31 cellular contexts compared by ENCODE assay signal in the genomic region with DNA sequence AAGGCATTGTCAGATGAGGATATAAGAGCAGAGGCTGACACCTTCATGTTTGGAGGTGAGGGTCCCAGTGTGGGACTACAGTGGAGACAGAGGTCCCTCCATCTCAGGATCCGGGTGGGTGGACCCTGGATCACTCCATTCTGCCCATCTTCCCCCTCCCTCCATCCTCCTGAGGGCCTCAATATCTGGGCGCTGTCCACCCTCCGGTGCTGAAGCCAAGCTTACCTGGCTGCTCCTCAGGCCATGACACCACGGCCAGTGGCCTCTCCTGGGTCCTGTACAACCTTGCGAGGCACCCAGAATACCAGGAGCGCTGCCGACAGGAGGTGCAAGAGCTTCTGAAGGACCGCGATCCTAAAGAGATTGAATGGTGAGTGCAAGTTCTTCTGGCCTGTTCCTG. TPM values are rescaled to one million over a fixed set of nuclear protein-coding genes. Genes with fewer than 3 reads are reported as not detected.
A peak's percentile ranks its signal among the peaks of the same experiment; 100 is the strongest.
DNase-seq lines count a peak whose midpoint lies in the region; TF ChIP-seq lines count a peak whose summit lies in the region.
"Had no signal": no experiment of that assay in that cellular context is flagged by ENCODE, and none has a peak within 500 bp of the region (broad histone marks: within the 10 kb centered on the region; RNA-seq: fewer than 3 reads in every experiment).

No MANE protein-coding gene starts in this region.

- CTCF ChIA-PET in activated CD4-positive, alpha-beta memory T cell treated with anti-CD3 and anti-CD28 coated beads for 36 hours (lab: Charles Lee): interaction anchor here (0.6 kb wide), 1 partner anchor 78 kb away, joined by 3 read pairs; no protein-coding TSS in a partner anchor
- CTCF ChIA-PET in activated CD4-positive, alpha-beta memory T cell treated with anti-CD3 and anti-CD28 coated beads, Interleukin-2, amount 10 ng/mL, durations not matched to agents 7 days and 5 days (lab: Charles Lee): no interaction called here
- CTCF ChIA-PET in HEK293 (lab: Yijun Ruan, JAX): no interaction called here

- 45 to 77% methylated on average over 9 of the region's 9 CpGs for WGBS in sigmoid colon, 2 donors

- intact Hi-C loops in activated CD4-positive, alpha-beta memory T cell treated with anti-CD3 and anti-CD28 coated beads for 36 hours (cut with micrococcal nuclease): no loop called here
- intact Hi-C loops in sigmoid colon (cut with DNase I): no loop called here

- H3K4me1 Mint-ChIP-seq in activated CD4-positive, alpha-beta memory T cell treated with anti-CD3 and anti-CD28 coated beads for 36 hours (ENCODE audit: low read depth): no peaks in the 10 kb centered on the region
- H3K4me1 Mint-ChIP-seq in activated CD4-positive, alpha-beta memory T cell treated with anti-CD3 and anti-CD28 coated beads, Interleukin-2, amount 10 ng/mL, durations not matched to agents 7 days and 5 days: no peaks in the 10 kb centered on the region
- H3K4me1 Mint-ChIP-seq: CD8-positive, alpha-beta memory T cell; stimulated activated memory B cell treated with anti-CD40 and anti-IgM and Interleukin-4, amounts not matched to agents 10 μg/mL and 1 μg/mL and 100 μg/mL, for 72 hours; T-cell had no signal

- no peak overlapping the region for H3K4me3 ChIP-seq in HEK293 (ENCODE audit: low read depth, low read length)
- no peak overlapping the region for H3K4me3 ChIP-seq in SJCRH30
- no peak overlapping the region for H3K4me3 ChIP-seq in sigmoid colon
- H3K4me3 ChIP-seq: heart left ventricle, upper lobe of right lung had no signal

- POLR2A ChIA-PET in activated CD4-positive, alpha-beta memory T cell treated with anti-CD3 and anti-CD28 coated beads for 36 hours (lab: Charles Lee): no interaction called here
- POLR2A ChIA-PET in activated CD4-positive, alpha-beta memory T cell treated with anti-CD3 and anti-CD28 coated beads, Interleukin-2, amount 10 ng/mL, durations not matched to agents 7 days and 5 days (lab: Charles Lee): no interaction called here
- POLR2A ChIA-PET in HEK293 (lab: Yijun Ruan, JAX): no interaction called here

- DNase-seq in activated CD4-positive, alpha-beta memory T cell treated with anti-CD3 and anti-CD28 coated beads for 36 hours: peak; percentile 28
- DNase-seq in activated CD4-positive, alpha-beta memory T cell treated with anti-CD3 and anti-CD28 coated beads, Interleukin-2, amount 10 ng/mL, durations not matched to agents 7 days and 5 days: no peak
- DNase-seq in SJCRH30 (peak; percentile 24 to 35), left kidney (ENCODE audit: low read depth, low spot score) (peak; percentile 50), sigmoid colon (no peak), LoVo (ENCODE audit: low spot score) (no peak), GDM1 (lab: John Stamatoyannopoulos, UW) (no peak)
- DNase-seq: BE2C; CD8-positive, alpha-beta memory T cell; central memory CD4-positive, alpha-beta T cell; foreskin keratinocyte; heart left ventricle; Kasumi-1; kidney glomerular epithelial cell; mesenchymal stem cell; NCI-H1694; NCI-H2171 treated with DMSO at 0.1 percent for 48 hours; NCI-H524 treated with DMSO at 0.1 percent for 48 hours; NK-92 treated with Interleukin-12 subunit alpha and Interleukin-12 subunit beta, amount 100 ng/mL, for 24 hours; stimulated activated CD4-positive, alpha-beta T cell treated with anti-CD3 and anti-CD28 coated beads, Interleukin-4, amount 100 ng/mL, for 24 hours; substantia nigra; upper lobe of right lung had no signal

- H3K4me1 ChIP-seq in HEK293 (ENCODE audit: control insufficient read depth, insufficient read depth, low read length): no peaks in the 10 kb centered on the region
- H3K4me1 ChIP-seq in SJCRH30: no peaks in the 10 kb centered on the region
- no peaks in the 10 kb centered on the region for H3K4me1 ChIP-seq in sigmoid colon
- H3K4me1 ChIP-seq: BE2C, foreskin keratinocyte, heart left ventricle, upper lobe of right lung had no signal

- no peak for TF ChIP-seq EP300 in sigmoid colon (IDR thresholded peaks at IDR 0.05)

- TF ChIP-seq CTCF in HEK293 (tag by site-specific recombination; IDR thresholded peaks at IDR 0.05): no peak
- no peak for TF ChIP-seq CTCF in sigmoid colon (IDR thresholded peaks at IDR 0.05)

- no peaks in the 10 kb centered on the region for H3K9me3 ChIP-seq in HEK293 (ENCODE audit: control insufficient read depth, insufficient read depth, low read depth, low read length)
- H3K9me3 ChIP-seq in SJCRH30 (replicated peaks): no peaks in the 10 kb centered on the region
- H3K9me3 ChIP-seq in sigmoid colon: peaks cover 0 to 5% (median 2%) of the 10 kb centered on the region in 4 donors
- H3K9me3 ChIP-seq: BE2C, neutrophil had no signal

- H3K27ac ChIP-seq in HEK293 (ENCODE audit: extremely low read depth, low read depth, low read length) (no peak overlapping the region), SJCRH30 (no peak overlapping the region), sigmoid colon (no peak overlapping the region)
- H3K27ac ChIP-seq: foreskin keratinocyte, heart left ventricle, neutrophil, upper lobe of right lung had no signal

- no peak overlapping the region for H3K4me3 Mint-ChIP-seq in activated CD4-positive, alpha-beta memory T cell treated with anti-CD3 and anti-CD28 coated beads for 36 hours
- H3K4me3 Mint-ChIP-seq in activated CD4-positive, alpha-beta memory T cell treated with anti-CD3 and anti-CD28 coated beads, Interleukin-2, amount 10 ng/mL, durations not matched to agents 7 days and 5 days: no peak overlapping the region
- H3K4me3 Mint-ChIP-seq: activated T-helper 1 cell treated with anti-CD3 and anti-CD28 coated beads, Interleukin-12 subunit alpha, Interleukin-12 subunit beta, Interleukin-2, Interleukin-4 antibody, amounts not matched to agents 30 ng/mL and 10 ng/mL and 1 ng/mL, durations not matched to agents 14 hours and 24 hours and 36 hours; CD8-positive, alpha-beta memory T cell; stimulated activated memory B cell treated with anti-CD40 and anti-IgM and Interleukin-4, amounts not matched to agents 10 μg/mL and 1 μg/mL and 100 μg/mL, for 72 hours; T-cell had no signal

- H3K27me3 Mint-ChIP-seq in activated CD4-positive, alpha-beta memory T cell treated with anti-CD3 and anti-CD28 coated beads for 36 hours: peaks cover 13% of the 10 kb centered on the region
- peaks cover 2% of the 10 kb centered on the region for H3K27me3 Mint-ChIP-seq in activated CD4-positive, alpha-beta memory T cell treated with anti-CD3 and anti-CD28 coated beads, Interleukin-2, amount 10 ng/mL, durations not matched to agents 7 days and 5 days
- H3K27me3 Mint-ChIP-seq: progenitor cell of endocrine pancreas had no signal

- H3K27me3 ChIP-seq in SJCRH30: no peaks in the 10 kb centered on the region
- H3K27me3 ChIP-seq in sigmoid colon: no peaks in the 10 kb centered on the region
- H3K27me3 ChIP-seq: BE2C, foreskin keratinocyte, heart left ventricle, upper lobe of right lung had no signal

- peaks cover 2% of the 10 kb centered on the region for H3K36me3 Mint-ChIP-seq in activated CD4-positive, alpha-beta memory T cell treated with anti-CD3 and anti-CD28 coated beads for 36 hours
- no peaks in the 10 kb centered on the region for H3K36me3 Mint-ChIP-seq in activated CD4-positive, alpha-beta memory T cell treated with anti-CD3 and anti-CD28 coated beads, Interleukin-2, amount 10 ng/mL, durations not matched to agents 7 days and 5 days (ENCODE audit: low read depth)
- H3K36me3 Mint-ChIP-seq: stimulated activated memory B cell treated with anti-CD40 and anti-IgM and Interleukin-4, amounts not matched to agents 10 μg/mL and 1 μg/mL and 100 μg/mL, for 72 hours; T-cell had no signal

- no peak overlapping the region for H3K27ac Mint-ChIP-seq in activated CD4-positive, alpha-beta memory T cell treated with anti-CD3 and anti-CD28 coated beads for 36 hours
- H3K27ac Mint-ChIP-seq in activated CD4-positive, alpha-beta memory T cell treated with anti-CD3 and anti-CD28 coated beads, Interleukin-2, amount 10 ng/mL, durations not matched to agents 7 days and 5 days: no peak overlapping the region
- H3K27ac Mint-ChIP-seq: activated naive CD4-positive, alpha-beta T cell treated with anti-CD3 and anti-CD28 coated beads, Interleukin-2, amount 50 U/mL, for 72 hours; activated T-helper 1 cell treated with anti-CD3 and anti-CD28 coated beads, Interleukin-12 subunit alpha, Interleukin-12 subunit beta, Interleukin-2, Interleukin-4 antibody, amounts not matched to agents 30 ng/mL and 10 ng/mL and 1 ng/mL, durations not matched to agents 14 hours and 24 hours and 36 hours; CD8-positive, alpha-beta memory T cell; progenitor cell of endocrine pancreas; stimulated activated memory B cell treated with anti-CD40 and anti-IgM and Interleukin-4, amounts not matched to agents 10 μg/mL and 1 μg/mL and 100 μg/mL, for 72 hours; T-cell had no signal

- TF ChIP-seq POLR2A in sigmoid colon (IDR thresholded peaks at IDR 0.05): no peak

- peaks cover 13% of the 10 kb centered on the region for H3K9me3 Mint-ChIP-seq in activated CD4-positive, alpha-beta memory T cell treated with anti-CD3 and anti-CD28 coated beads for 36 hours
- H3K9me3 Mint-ChIP-seq in activated CD4-positive, alpha-beta memory T cell treated with anti-CD3 and anti-CD28 coated beads, Interleukin-2, amount 10 ng/mL, durations not matched to agents 7 days and 5 days: no peaks in the 10 kb centered on the region
- H3K9me3 Mint-ChIP-seq: activated T-helper 1 cell treated with anti-CD3 and anti-CD28 coated beads, Interleukin-12 subunit alpha, Interleukin-12 subunit beta, Interleukin-2, Interleukin-4 antibody, amounts not matched to agents 30 ng/mL and 10 ng/mL and 1 ng/mL, durations not matched to agents 14 hours and 24 hours and 36 hours had no signal

- H3K36me3 ChIP-seq in HEK293 (ENCODE audit: control insufficient read depth in 2 of 2, insufficient read depth in 1 of 2, low read length in 2 of 2) (no peaks in the 10 kb centered on the region), SJCRH30 (no peaks in the 10 kb centered on the region), sigmoid colon (peaks cover 0 to 62% (median 1%) of the 10 kb centered on the region in 4 donors)
- H3K36me3 ChIP-seq: BE2C, upper lobe of right lung had no signal

RNA-seq across cellular contexts. Expression of gene CYP4F12, which starts 11.9 kb away (rescaled TPM):
- total RNA-seq in activated CD4-positive, alpha-beta memory T cell treated with anti-CD3 and anti-CD28 coated beads for 36 hours: under 1 TPM in 1 of 2 experiments, not detected in 1; 0.41 TPM
- total RNA-seq in activated CD4-positive, alpha-beta memory T cell treated with anti-CD3 and anti-CD28 coated beads, Interleukin-2, amount 10 ng/mL, durations not matched to agents 7 days and 5 days: not detected
- not detected in 2 replicates for total RNA-seq in SJCRH30 (2014; rRNA removed; shearing (Covaris generic))
- total RNA-seq in sigmoid colon: 10 to 100 TPM; 10.5 to 18.8 (median 13.7) TPM
- polyA plus RNA-seq in sigmoid colon: 10 to 100 TPM in 1 of 3 donors, 1 to 10 TPM in 2; 6.0 to 47.1 (median 6.7) TPM
- total RNA-seq: activated T-helper 1 cell treated with anti-CD3 and anti-CD28 coated beads, Interleukin-12 subunit alpha, Interleukin-12 subunit beta, Interleukin-2, Interleukin-4 antibody, amounts not matched to agents 30 ng/mL and 10 ng/mL and 1 ng/mL, durations not matched to agents 14 hours and 24 hours and 36 hours; progenitor cell of endocrine pancreas had no signal
- polyA plus RNA-seq: CD8-positive, alpha-beta memory T cell had no signal

RNA-seq across cellular contexts. Expression of gene OR10H2, which starts 43.0 kb away (rescaled TPM):
- not detected for total RNA-seq in activated CD4-positive, alpha-beta memory T cell treated with anti-CD3 and anti-CD28 coated beads for 36 hours
- not detected for total RNA-seq in activated CD4-positive, alpha-beta memory T cell treated with anti-CD3 and anti-CD28 coated beads, Interleukin-2, amount 10 ng/mL, durations not matched to agents 7 days and 5 days
- not detected in 2 replicates for total RNA-seq in SJCRH30 (2014; rRNA removed; shearing (Covaris generic))
- not detected for total RNA-seq in sigmoid colon
- polyA plus RNA-seq in sigmoid colon: not detected
- total RNA-seq: activated naive CD4-positive, alpha-beta T cell treated with anti-CD3 and anti-CD28 coated beads, Interleukin-2, amount 50 U/mL, for 72 hours; activated T-helper 1 cell treated with anti-CD3 and anti-CD28 coated beads, Interleukin-12 subunit alpha, Interleukin-12 subunit beta, Interleukin-2, Interleukin-4 antibody, amounts not matched to agents 30 ng/mL and 10 ng/mL and 1 ng/mL, durations not matched to agents 14 hours and 24 hours and 36 hours; CD8-positive, alpha-beta memory T cell; foreskin keratinocyte; heart left ventricle; progenitor cell of endocrine pancreas; sciatic nerve; T-cell; upper lobe of right lung had no signal
- polyA plus RNA-seq: CD8-positive, alpha-beta memory T cell; esophagus; foreskin keratinocyte; heart left ventricle had no signal

RNA-seq across cellular contexts. Expression of gene CYP4F3, which starts 44.1 kb away (rescaled TPM):
- not detected for total RNA-seq in activated CD4-positive, alpha-beta memory T cell treated with anti-CD3 and anti-CD28 coated beads for 36 hours
- under 1 TPM in 1 of 2 experiments, not detected in 1; 0.15 TPM for total RNA-seq in activated CD4-positive, alpha-beta memory T cell treated with anti-CD3 and anti-CD28 coated beads, Interleukin-2, amount 10 ng/mL, durations not matched to agents 7 days and 5 days
- total RNA-seq in SJCRH30 (2014; rRNA removed; shearing (Covaris generic)): not detected in 2 replicates
- not detected for total RNA-seq in sigmoid colon
- 1 to 10 TPM in 1 of 3 donors, under 1 TPM in 2; under 0.01 to 2.4 (median 0.46) TPM for polyA plus RNA-seq in sigmoid colon
- total RNA-seq: activated T-helper 1 cell treated with anti-CD3 and anti-CD28 coated beads, Interleukin-12 subunit alpha, Interleukin-12 subunit beta, Interleukin-2, Interleukin-4 antibody, amounts not matched to agents 30 ng/mL and 10 ng/mL and 1 ng/mL, durations not matched to agents 14 hours and 24 hours and 36 hours; progenitor cell of endocrine pancreas had no signal
- polyA plus RNA-seq: CD8-positive, alpha-beta memory T cell had no signal

RNA-seq across cellular contexts. Expression of gene OR10H3, which starts 53.0 kb away (rescaled TPM):
- not detected for total RNA-seq in activated CD4-positive, alpha-beta memory T cell treated with anti-CD3 and anti-CD28 coated beads for 36 hours
- total RNA-seq in activated CD4-positive, alpha-beta memory T cell treated with anti-CD3 and anti-CD28 coated beads, Interleukin-2, amount 10 ng/mL, durations not matched to agents 7 days and 5 days: not detected
- total RNA-seq in SJCRH30 (2014; rRNA removed; shearing (Covaris generic)): not detected in 2 replicates
- not detected for total RNA-seq in sigmoid colon
- not detected for polyA plus RNA-seq in sigmoid colon
- total RNA-seq: activated naive CD4-positive, alpha-beta T cell treated with anti-CD3 and anti-CD28 coated beads, Interleukin-2, amount 50 U/mL, for 72 hours; activated T-helper 1 cell treated with anti-CD3 and anti-CD28 coated beads, Interleukin-12 subunit alpha, Interleukin-12 subunit beta, Interleukin-2, Interleukin-4 antibody, amounts not matched to agents 30 ng/mL and 10 ng/mL and 1 ng/mL, durations not matched to agents 14 hours and 24 hours and 36 hours; CD8-positive, alpha-beta memory T cell; foreskin keratinocyte; heart left ventricle; progenitor cell of endocrine pancreas; sciatic nerve; T-cell; upper lobe of right lung had no signal
- polyA plus RNA-seq: CD8-positive, alpha-beta memory T cell; esophagus; foreskin keratinocyte; heart left ventricle had no signal

Comparison
In these comparisons a context has a peak if more than half of its experiments do, and no peak if none do; other contexts are left out.
1. DNase-seq: peak in activated CD4-positive, alpha-beta memory T cell treated with anti-CD3 and anti-CD28 coated beads for 36 hours (single experiment), SJCRH30 (2 of 2) and left kidney (single experiment); none in activated CD4-positive, alpha-beta memory T cell treated with anti-CD3 and anti-CD28 coated beads, Interleukin-2, amount 10 ng/mL, durations not matched to agents 7 days and 5 days (single experiment), sigmoid colon (single experiment), LoVo (single experiment) and GDM1 (single experiment).
2. RNA of gene CYP4F12, which starts 11.9 kb away (total RNA-seq): 10.5 to 18.8 TPM in sigmoid colon; 0.41 TPM in activated CD4-positive, alpha-beta memory T cell treated with anti-CD3 and anti-CD28 coated beads for 36 hours, not detected in activated CD4-positive, alpha-beta memory T cell treated with anti-CD3 and anti-CD28 coated beads, Interleukin-2, amount 10 ng/mL, durations not matched to agents 7 days and 5 days and not detected in SJCRH30; every median in the first group is over 4 times any median in the second.